Comparison of ENCODE assay signal across 9 cellular contexts in genomic region chr16:71896688-71897368, GRCh38. TPM values are rescaled to one million over a fixed set of nuclear protein-coding genes. Genes with fewer than 3 reads are reported as not detected.
A peak's percentile ranks its signal among the peaks of the same experiment; 100 is the strongest.
DNase-seq lines count a peak whose midpoint lies in the region; ATAC-seq, FAIRE-seq and TF ChIP-seq lines count a peak whose summit lies in the region.
"Had no signal": no experiment of that assay in that cellular context is flagged by ENCODE, and none has a peak within 500 bp of the region (broad histone marks: within the 10 kb centered on the region; RNA-seq: fewer than 3 reads in every experiment).

No MANE protein-coding gene starts in this region.

- H3K4me3 ChIP-seq in MG63 (peak overlapping the region; percentile 73), neural progenitor cell (peak overlapping the region; percentile 97)

- POLR2A ChIA-PET in RWPE1 (lab: Yijun Ruan, JAX; ENCODE audit: low non-redundant PET), result interaction anchor here (1.0 kb wide), 1 partner anchor 11 kb away, joined by 3 read pairs; no protein-coding TSS in a partner anchor

- ATAC-seq in effector memory CD8-positive, alpha-beta T cell (replicated peaks), result no peak

- H3K36me3 Mint-ChIP-seq in CD14-positive monocyte, result peaks cover 2 to 6% of the 10 kb centered on the region in 2 donors
- H3K36me3 Mint-ChIP-seq in effector memory CD8-positive, alpha-beta T cell (ENCODE audit: insufficient read depth), result peaks cover 53% of the 10 kb centered on the region
- H3K36me3 Mint-ChIP-seq in neural progenitor cell, result peaks cover 18% of the 10 kb centered on the region

- H3K4me1 ChIP-seq in neural progenitor cell, result peaks cover 11% of the 10 kb centered on the region

- no peaks in the 10 kb centered on the region for H3K27me3 Mint-ChIP-seq in CD14-positive monocyte (ENCODE audit: low read depth in 3 of 3)
- no peaks in the 10 kb centered on the region for H3K27me3 Mint-ChIP-seq in effector memory CD8-positive, alpha-beta T cell
- H3K27me3 Mint-ChIP-seq in neural progenitor cell (ENCODE audit: insufficient read depth, low read depth), result peaks cover 3% of the 10 kb centered on the region

- H3K27ac ChIP-seq in neural progenitor cell (no peak overlapping the region), RWPE1 (no peak overlapping the region)

- intact Hi-C loops in CD14-positive monocyte (cut with micrococcal nuclease), result loop anchor here (5.0 to 10.0 kb wide), 3 partner anchors 50 to 198 kb away; partner anchors contain the start of genes AP1G1 (in 1 of the 2), ATXN1L (in 1 of the 2), DHX38 (in 1 of the 2) and TXNL4B (in 1 of the 2)

- peaks cover 75% of the 10 kb centered on the region for H3K79me2 ChIP-seq in neural progenitor cell (ENCODE audit: low read depth)

- H3K4me3 Mint-ChIP-seq in CD14-positive monocyte, result peak overlapping the region; percentile 69 to 82
- peak overlapping the region; percentile 98 for H3K4me3 Mint-ChIP-seq in effector memory CD8-positive, alpha-beta T cell
- H3K4me3 Mint-ChIP-seq in neural progenitor cell, result peak overlapping the region; percentile 99

- H3K27ac Mint-ChIP-seq in CD14-positive monocyte (peak overlapping the region; percentile 68 to 96 (median 81)), neural progenitor cell (no peak overlapping the region)
- H3K27ac Mint-ChIP-seq in effector memory CD8-positive, alpha-beta T cell, result peak overlapping the region; percentile 98

- H3K9me3 Mint-ChIP-seq in CD14-positive monocyte (no peaks in the 10 kb centered on the region), neural progenitor cell (peaks cover 12% of the 10 kb centered on the region)
- H3K9me3 Mint-ChIP-seq in effector memory CD8-positive, alpha-beta T cell, result no peaks in the 10 kb centered on the region

- H3K27me3 ChIP-seq in MG63, result no peaks in the 10 kb centered on the region
- H3K27me3 ChIP-seq in neural progenitor cell, result no peaks in the 10 kb centered on the region

- FAIRE-seq in frontal cortex (lab: Jason Lieb, UNC), result no peak

- H3K4me1 Mint-ChIP-seq in CD14-positive monocyte, result peaks cover 43% of the 10 kb centered on the region
- peaks cover 30 to 32% of the 10 kb centered on the region in 2 donors for H3K4me1 Mint-ChIP-seq in effector memory CD8-positive, alpha-beta T cell (ENCODE audit: low read depth in 2 of 2)
- H3K4me1 Mint-ChIP-seq in neural progenitor cell, result peaks cover 10% of the 10 kb centered on the region

- no peak for DNase-seq in CD14-positive monocyte (ENCODE audit: low spot score)
- DNase-seq in MG63, result no peak
- no peak for DNase-seq in effector memory CD8-positive, alpha-beta T cell
- DNase-seq in neural progenitor cell (ENCODE audit: low spot score), result peak; percentile 13
- no peak for DNase-seq in frontal cortex (ENCODE audit: low spot score in 2 of 2)
- DNase-seq in RWPE1 (ENCODE audit: low spot score), result no peak
- no peak for DNase-seq in NCI-H1105 treated with DMSO at 0.1 percent for 48 hours (lab: John Stamatoyannopoulos, UW)
- DNase-seq in SKM-1 (lab: John Stamatoyannopoulos, UW; ENCODE audit: unreplicated experiment), result no peak
- DNase-seq: NCI-H748 treated with DMSO at 0.1 percent for 48 hours had no signal

- CTCF ChIA-PET in RWPE1 (lab: Yijun Ruan, JAX), result no interaction called here

- H3K36me3 ChIP-seq in MG63 (peaks cover 7% of the 10 kb centered on the region), neural progenitor cell (peaks cover 6% of the 10 kb centered on the region)

- H3K9ac ChIP-seq in neural progenitor cell, result peak overlapping the region; percentile 94

- peaks cover 20% of the 10 kb centered on the region for H3F3A ChIP-seq in neural progenitor cell (ENCODE audit: low read depth)

- no peak overlapping the region for H2AFZ ChIP-seq in neural progenitor cell (replicated peaks)

- H4K20me1 ChIP-seq in neural progenitor cell (ENCODE audit: low read depth), result peaks cover 60% of the 10 kb centered on the region

- TF ChIP-seq CTCF in CD14-positive monocyte (IDR thresholded peaks at IDR 0.05) (no peak), neural progenitor cell (IDR thresholded peaks at IDR 0.05) (no peak), RWPE1 (conservative IDR thresholded peaks at IDR 0.05; ENCODE audit: low read depth) (no peak)

- H3K4me2 ChIP-seq in neural progenitor cell, result peak overlapping the region; percentile 88

- no peaks in the 10 kb centered on the region for H3K9me3 ChIP-seq in MG63
- no peaks in the 10 kb centered on the region for H3K9me3 ChIP-seq in neural progenitor cell (ENCODE audit: low read depth)

RNA-seq across cellular contexts. Expression of gene IST1, which starts 1.5 kb away (rescaled TPM):
- 100 to 1,000 TPM in 1 of 2 donors, 10 to 100 TPM in 1; 81.3 to 102 TPM for polyA plus RNA-seq in CD14-positive monocyte
- 93.5 and 95.1 TPM in 2 replicates for total RNA-seq in MG63 (2014; rRNA removed; shearing (Covaris generic); ENCODE audit: low replicate concordance)
- total RNA-seq in neural progenitor cell (ENCODE audit: low replicate concordance), result 376 and 400 TPM in 2 replicates
- 117 TPM for total RNA-seq in frontal cortex

RNA-seq across cellular contexts. Expression of gene ZNF821, which starts 12.8 kb away (rescaled TPM):
- 1 to 10 TPM; 3.1 to 4.9 TPM for polyA plus RNA-seq in CD14-positive monocyte
- 4.3 and 17.7 TPM in 2 replicates for total RNA-seq in MG63 (2014; rRNA removed; shearing (Covaris generic); ENCODE audit: low replicate concordance)
- total RNA-seq in neural progenitor cell (ENCODE audit: low replicate concordance), result 10.3 and 23.6 TPM in 2 replicates
- 36.7 TPM for total RNA-seq in frontal cortex

RNA-seq across cellular contexts. Expression of gene ATXN1L, which starts 51.1 kb away (rescaled TPM):
- 10 to 100 TPM in 1 of 2 donors, 1 to 10 TPM in 1; 6.7 to 10.0 TPM for polyA plus RNA-seq in CD14-positive monocyte
- total RNA-seq in MG63 (2014; rRNA removed; shearing (Covaris generic); ENCODE audit: low replicate concordance), result 1.2 and 6.5 TPM in 2 replicates
- total RNA-seq in neural progenitor cell (ENCODE audit: low replicate concordance) (19.8 and 26.4 TPM in 2 replicates), frontal cortex (7.7 TPM)
